Comparison of ENCODE assay signal across 15 cellular contexts in the genomic region with DNA sequence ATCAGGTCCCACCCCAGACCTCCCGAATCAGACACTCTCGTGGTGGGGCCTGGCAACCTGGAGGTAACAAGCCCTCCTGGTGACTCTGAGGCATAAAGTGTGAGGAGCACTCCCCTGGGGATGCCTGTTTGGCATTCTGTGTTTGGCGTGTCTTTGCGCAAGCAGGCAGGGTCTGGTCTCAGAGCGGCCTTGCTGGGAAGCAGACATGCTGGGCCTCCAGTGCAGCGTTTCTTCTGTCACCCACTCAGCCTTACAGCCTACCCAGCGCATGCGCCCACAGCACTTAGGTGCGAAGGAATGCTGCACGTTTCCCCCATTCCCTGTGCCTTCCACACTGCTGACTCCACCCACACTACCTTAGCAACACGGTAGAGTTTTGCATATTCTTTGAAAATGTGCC. TPM values are rescaled to one million over a fixed set of nuclear protein-coding genes. Genes with fewer than 3 reads are reported as not detected.
DNase-seq lines count a peak whose midpoint lies in the region; ATAC-seq and TF ChIP-seq lines count a peak whose summit lies in the region.
"Had no signal": no experiment of that assay in that cellular context is flagged by ENCODE, and none has a peak within 500 bp of the region (broad histone marks: within the 10 kb centered on the region; RNA-seq: fewer than 3 reads in every experiment).

No MANE protein-coding gene starts in this region.

- peak overlapping the region; percentile 45 for H3K4me3 Mint-ChIP-seq in activated T-cell treated with anti-CD3 and anti-CD28 coated beads, Interleukin-2, amount 50 U/mL, for 24 hours
- H3K4me3 Mint-ChIP-seq in central memory CD8-positive, alpha-beta T cell, result peak overlapping the region; percentile 68
- peak overlapping the region; percentile 72 to 85 for H3K4me3 Mint-ChIP-seq in stimulated activated naive CD8-positive, alpha-beta T cell treated with anti-CD3 and anti-CD28 coated beads, Interleukin-15, amount 100 ng/mL, for 72 hours

- no peaks in the 10 kb centered on the region for H3K79me2 ChIP-seq in OCI-LY1 (ENCODE audit: insufficient read depth, low read length)

- POLR2A ChIA-PET in HEK293T (lab: Yijun Ruan, JAX), result no interaction called here

- no peaks in the 10 kb centered on the region for H3K9me3 ChIP-seq in OCI-LY1 (ENCODE audit: low read length)
- H3K9me3 ChIP-seq: uterus had no signal

- 0 out of 2 replicates have a peak, but pooled peaks cover 3% of the 10 kb centered on the region for H3F3A ChIP-seq in OCI-LY1 (ENCODE audit: insufficient read depth, low read length)

- H3K36me3 Mint-ChIP-seq in activated T-cell treated with anti-CD3 and anti-CD28 coated beads, Interleukin-2, amount 50 U/mL, for 24 hours (ENCODE audit: low read depth), result no peaks in the 10 kb centered on the region
- H3K36me3 Mint-ChIP-seq in central memory CD8-positive, alpha-beta T cell (ENCODE audit: insufficient read depth), result peaks cover 23% of the 10 kb centered on the region

- TF ChIP-seq CTCF in OCI-LY1 (IDR thresholded peaks at IDR 0.05; ENCODE audit: low read length), result no peak

- H3K4me3 ChIP-seq in OCI-LY1 (ENCODE audit: low read depth, low read length, poor library complexity, severe bottlenecking), result peak overlapping the region; percentile 20
- H3K4me3 ChIP-seq: lung, uterus had no signal

- peak overlapping the region; percentile 53 for H3K9ac ChIP-seq in OCI-LY1 (ENCODE audit: low read length)

- no peak for ATAC-seq in central memory CD8-positive, alpha-beta T cell (replicated peaks; ENCODE audit: extremely low read depth, poor library complexity, severe bottlenecking)
- ATAC-seq in stimulated activated naive CD8-positive, alpha-beta T cell treated with anti-CD3 and anti-CD28 coated beads, Interleukin-15, amount 100 ng/mL, for 72 hours, result peak; percentile 17

- no peak overlapping the region for H2AFZ ChIP-seq in OCI-LY1 (ENCODE audit: low read length)

- H3K4me1 ChIP-seq in OCI-LY1 (ENCODE audit: insufficient read depth, low read length, severe bottlenecking), result peaks cover 81% of the 10 kb centered on the region
- H3K4me1 ChIP-seq: uterus had no signal

- peak; percentile 66 for DNase-seq in activated T-cell treated with anti-CD3 and anti-CD28 coated beads, Interleukin-2, amount 50 U/mL, for 24 hours
- DNase-seq in activated T-cell treated with anti-CD3 and anti-CD28 coated beads for 4 hours (no peak), activated gamma-delta T cell (lab: John Stamatoyannopoulos, UW) (no peak), HEK293T (ENCODE audit: extremely low spot score) (no peak), occipital lobe (lab: John Stamatoyannopoulos, UW) (no peak)
- no peak for DNase-seq in central memory CD8-positive, alpha-beta T cell (ENCODE audit: low spot score in 2 of 2)
- DNase-seq in stimulated activated naive CD8-positive, alpha-beta T cell treated with anti-CD3 and anti-CD28 coated beads, Interleukin-15, amount 100 ng/mL, for 72 hours, result no peak
- DNase-seq: cortex of kidney, NCI-H2107, uterus had no signal

- H3K9me3 Mint-ChIP-seq in activated T-cell treated with anti-CD3 and anti-CD28 coated beads, Interleukin-2, amount 50 U/mL, for 24 hours, result no peaks in the 10 kb centered on the region
- no peaks in the 10 kb centered on the region for H3K9me3 Mint-ChIP-seq in central memory CD8-positive, alpha-beta T cell
- no peaks in the 10 kb centered on the region for H3K9me3 Mint-ChIP-seq in stimulated activated naive CD8-positive, alpha-beta T cell treated with anti-CD3 and anti-CD28 coated beads, Interleukin-15, amount 100 ng/mL, for 72 hours

- H3K27ac ChIP-seq in OCI-LY1 (ENCODE audit: low read depth, low read length, poor library complexity, severe bottlenecking), result peak overlapping the region; percentile 97
- H3K27ac ChIP-seq: uterus had no signal

- H3K27ac Mint-ChIP-seq in activated T-cell treated with anti-CD3 and anti-CD28 coated beads, Interleukin-2, amount 50 U/mL, for 24 hours, result peak overlapping the region; percentile 95
- peak overlapping the region; percentile 99 for H3K27ac Mint-ChIP-seq in central memory CD8-positive, alpha-beta T cell (ENCODE audit: low read depth)
- peak overlapping the region; percentile 90 to 96 for H3K27ac Mint-ChIP-seq in stimulated activated naive CD8-positive, alpha-beta T cell treated with anti-CD3 and anti-CD28 coated beads, Interleukin-15, amount 100 ng/mL, for 72 hours

- no peaks in the 10 kb centered on the region for H4K20me1 ChIP-seq in OCI-LY1 (ENCODE audit: insufficient read depth, low read length)

- peaks cover 92% of the 10 kb centered on the region for H3K4me1 Mint-ChIP-seq in activated T-cell treated with anti-CD3 and anti-CD28 coated beads, Interleukin-2, amount 50 U/mL, for 24 hours (ENCODE audit: low read depth)
- peaks cover 73% of the 10 kb centered on the region for H3K4me1 Mint-ChIP-seq in central memory CD8-positive, alpha-beta T cell
- peaks cover 92% of the 10 kb centered on the region for H3K4me1 Mint-ChIP-seq in stimulated activated naive CD8-positive, alpha-beta T cell treated with anti-CD3 and anti-CD28 coated beads, Interleukin-15, amount 100 ng/mL, for 72 hours

- no peaks in the 10 kb centered on the region for H3K9me2 ChIP-seq in OCI-LY1 (ENCODE audit: low read depth, low read length)

- H3K27me3 Mint-ChIP-seq in activated T-cell treated with anti-CD3 and anti-CD28 coated beads, Interleukin-2, amount 50 U/mL, for 24 hours, result no peaks in the 10 kb centered on the region
- H3K27me3 Mint-ChIP-seq in central memory CD8-positive, alpha-beta T cell, result no peaks in the 10 kb centered on the region
- no peaks in the 10 kb centered on the region for H3K27me3 Mint-ChIP-seq in stimulated activated naive CD8-positive, alpha-beta T cell treated with anti-CD3 and anti-CD28 coated beads, Interleukin-15, amount 100 ng/mL, for 72 hours

- no peaks in the 10 kb centered on the region for H3K27me3 ChIP-seq in OCI-LY1 (ENCODE audit: insufficient read depth, low read length)
- H3K27me3 ChIP-seq: uterus had no signal

- CTCF ChIA-PET in HEK293T (lab: Yijun Ruan, JAX), result no interaction called here

- peak overlapping the region; percentile 54 for H3K4me2 ChIP-seq in OCI-LY1 (ENCODE audit: low read length)

- H3K36me3 ChIP-seq in OCI-LY1 (ENCODE audit: insufficient read depth, low read length), result no peaks in the 10 kb centered on the region
- H3K36me3 ChIP-seq: uterus had no signal

TF ChIP-seq in HEK293T, 16 proteins besides CTCF, POLR2A, EP300 and RAD21:
- TF ChIP-seq L3MBTL2 (conservative IDR thresholded peaks at IDR 0.05), result no peak
- TF ChIP-seq NFRKB (IDR thresholded peaks at IDR 0.05), result no peak
TF ChIP-seq in HEK293T: peak in this region for 0.

RNA-seq across cellular contexts. Expression of a gene that starts 7.4 kb away (rescaled TPM):
- total RNA-seq in occipital lobe, result not detected
- total RNA-seq: Daoy, H4, M059J had no signal

RNA-seq across cellular contexts. Expression of a gene that starts 49.5 kb away (rescaled TPM):
- 11.5 TPM for total RNA-seq in occipital lobe
